13 cellular contexts compared by ENCODE assay signal in genomic region chr5:77777281-77777892, GRCh38. TPM values are rescaled to one million over a fixed set of nuclear protein-coding genes. Genes with fewer than 3 reads are reported as not detected.
DNase-seq lines count a peak whose midpoint lies in the region; ATAC-seq and TF ChIP-seq lines count a peak whose summit lies in the region.
"Had no signal": no experiment of that assay in that cellular context is flagged by ENCODE, and none has a peak within 500 bp of the region (broad histone marks: within the 10 kb centered on the region; RNA-seq: fewer than 3 reads in every experiment).

No MANE protein-coding gene starts in this region.

- H3K4me3 ChIP-seq in Caco-2 (ENCODE audit: low read depth, low read length), result no peak overlapping the region
- H3K4me3 ChIP-seq in naive thymus-derived CD4-positive, alpha-beta T cell (ENCODE audit: low read length), result no peak overlapping the region
- H3K4me3 ChIP-seq in foreskin fibroblast (ENCODE audit: low read depth in 1 of 2, low read length in 2 of 2), result no peak overlapping the region

- no peaks in the 10 kb centered on the region for H3K36me3 ChIP-seq in Caco-2 (ENCODE audit: control insufficient read depth, insufficient read depth, low read length)
- H3K36me3 ChIP-seq in naive thymus-derived CD4-positive, alpha-beta T cell (ENCODE audit: control insufficient read depth in 2 of 3, insufficient read depth in 3 of 3, low read length in 3 of 3), result no peaks in the 10 kb centered on the region
- H3K36me3 ChIP-seq: sigmoid colon had no signal

- CTCF ChIA-PET in Caco-2 (lab: Charles Lee), result interaction anchor here (0.6 kb wide), 1 partner anchor 57 kb away, joined by 3 read pairs; no protein-coding TSS in a partner anchor
- CTCF ChIA-PET in naive thymus-derived CD4-positive, alpha-beta T cell (lab: Charles Lee), result no interaction called here

- H3K9me3 ChIP-seq in Caco-2, result no peaks in the 10 kb centered on the region
- H3K9me3 ChIP-seq in naive thymus-derived CD4-positive, alpha-beta T cell (ENCODE audit: control insufficient read depth in 2 of 3, low read length in 3 of 3), result no peaks in the 10 kb centered on the region
- H3K9me3 ChIP-seq: sigmoid colon had no signal

- no peak overlapping the region for H3K27ac ChIP-seq in naive thymus-derived CD4-positive, alpha-beta T cell (ENCODE audit: low read depth, low read length)

- POLR2A ChIA-PET in Caco-2 (lab: Charles Lee), result no interaction called here
- POLR2A ChIA-PET in naive thymus-derived CD4-positive, alpha-beta T cell (lab: Charles Lee), result no interaction called here

- H3K4me1 Mint-ChIP-seq in Caco-2 (ENCODE audit: low read depth, unreplicated experiment), result peaks cover 25% of the 10 kb centered on the region
- H3K4me1 Mint-ChIP-seq in naive thymus-derived CD4-positive, alpha-beta T cell, result peaks cover 21 to 46% (median 35%) of the 10 kb centered on the region in 7 donors

- H3K9me3 Mint-ChIP-seq in Caco-2 (ENCODE audit: unreplicated experiment), result no peaks in the 10 kb centered on the region
- no peaks in the 10 kb centered on the region for H3K9me3 Mint-ChIP-seq in activated naive CD4-positive, alpha-beta T cell treated with anti-CD3 and anti-CD28 coated beads, Interleukin-2, amount 50 U/mL, for 72 hours
- peaks cover 0 to 4% (median 0%) of the 10 kb centered on the region in 11 donors for H3K9me3 Mint-ChIP-seq in naive thymus-derived CD4-positive, alpha-beta T cell
- H3K9me3 Mint-ChIP-seq: activated naive CD8-positive, alpha-beta T cell treated with anti-CD3 and anti-CD28 coated beads, Interleukin-2, amount 10 ng/mL, durations not matched to agents 7 days and 5 days; WTC11 had no signal

- H3K27me3 Mint-ChIP-seq in Caco-2 (ENCODE audit: insufficient read depth, unreplicated experiment), result no peaks in the 10 kb centered on the region
- H3K27me3 Mint-ChIP-seq in naive thymus-derived CD4-positive, alpha-beta T cell, result peaks cover 0 to 4% (median 0%) of the 10 kb centered on the region in 5 donors
- H3K27me3 Mint-ChIP-seq: activated naive CD8-positive, alpha-beta T cell treated with anti-CD3 and anti-CD28 coated beads, Interleukin-2, amount 10 ng/mL, durations not matched to agents 7 days and 5 days had no signal

- no TSS peak for BruUV-seq in Caco-2 (replicated peaks; lab: Mats Ljungman, UMichigan)

- DNase-seq in Caco-2, result peak in 1 of 2 experiments; percentile 11
- DNase-seq in HT1080 (ENCODE audit: low read depth), result peak; percentile 52
- no peak for DNase-seq in activated naive CD4-positive, alpha-beta T cell treated with anti-CD3 and anti-CD28 coated beads, Interleukin-2, amount 50 U/mL, for 72 hours (ENCODE audit: low spot score in 2 of 2)
- DNase-seq in naive thymus-derived CD4-positive, alpha-beta T cell, result no peak
- no peak for DNase-seq in amniotic stem cell (lab: John Stamatoyannopoulos, UW)
- DNase-seq in NCI-H524 treated with DMSO at 0.1 percent for 48 hours (lab: John Stamatoyannopoulos, UW), result no peak
- DNase-seq in foreskin fibroblast, result no peak
- DNase-seq: activated naive CD8-positive, alpha-beta T cell treated with anti-CD3 and anti-CD28 coated beads, Interleukin-2, amount 10 ng/mL, durations not matched to agents 7 days and 5 days; NCI-H2227 treated with DMSO at 0.1 percent for 48 hours; sigmoid colon had no signal

- peaks cover 26% of the 10 kb centered on the region for H3K4me1 ChIP-seq in Caco-2
- H3K4me1 ChIP-seq in naive thymus-derived CD4-positive, alpha-beta T cell (ENCODE audit: control insufficient read depth in 2 of 2, insufficient read depth in 2 of 2, low read length in 2 of 2), result peaks cover 13 to 19% of the 10 kb centered on the region in 2 donors

- no peaks in the 10 kb centered on the region for H3K27me3 ChIP-seq in Caco-2 (replicated peaks; ENCODE audit: control insufficient read depth, insufficient read depth, low read length)
- no peaks in the 10 kb centered on the region for H3K27me3 ChIP-seq in naive thymus-derived CD4-positive, alpha-beta T cell (ENCODE audit: control insufficient read depth in 2 of 2, insufficient read depth in 2 of 2, low read length in 2 of 2)
- H3K27me3 ChIP-seq: sigmoid colon had no signal

- peak overlapping the region; percentile 39 for H3K27ac Mint-ChIP-seq in Caco-2 (ENCODE audit: unreplicated experiment)
- peak overlapping the region; percentile 31 to 95 for H3K27ac Mint-ChIP-seq in activated naive CD4-positive, alpha-beta T cell treated with anti-CD3 and anti-CD28 coated beads, Interleukin-2, amount 50 U/mL, for 72 hours
- H3K27ac Mint-ChIP-seq in naive thymus-derived CD4-positive, alpha-beta T cell, result peak overlapping the region in 4 of 9 donors; percentile 1 to 81 (median 50)

- peak in 1 of 2 donors; percentile 29 for ATAC-seq in activated naive CD4-positive, alpha-beta T cell treated with anti-CD3 and anti-CD28 coated beads, Interleukin-2, amount 50 U/mL, for 72 hours
- no peak for ATAC-seq in naive thymus-derived CD4-positive, alpha-beta T cell
- no peak for ATAC-seq in GM19463 (IDR thresholded peaks at IDR 0.05; ENCODE audit: unreplicated experiment)
- ATAC-seq: Right ventricle myocardium inferior, WTC11 had no signal

- H3K4me3 Mint-ChIP-seq in Caco-2 (ENCODE audit: unreplicated experiment), result peak overlapping the region; percentile 93
- H3K4me3 Mint-ChIP-seq in naive thymus-derived CD4-positive, alpha-beta T cell, result peak overlapping the region; percentile 7 to 93 (median 60)

- no peak for TF ChIP-seq CTCF in Caco-2 (IDR thresholded peaks at IDR 0.05; ENCODE audit: insufficient read depth in 1 of 2, low read depth in 1 of 2, low read length in 1 of 2, severe bottlenecking in 1 of 2, unreplicated experiment in 1 of 2)
- TF ChIP-seq CTCF in foreskin fibroblast (IDR thresholded peaks at IDR 0.05; ENCODE audit: low read depth, low read length), result no peak

- peaks cover 40% of the 10 kb centered on the region for H3K36me3 Mint-ChIP-seq in Caco-2 (ENCODE audit: insufficient read depth, unreplicated experiment)
- peaks cover 15 to 21% of the 10 kb centered on the region in 2 donors for H3K36me3 Mint-ChIP-seq in activated naive CD4-positive, alpha-beta T cell treated with anti-CD3 and anti-CD28 coated beads, Interleukin-2, amount 50 U/mL, for 72 hours
- peaks cover 0 to 15% (median 5%) of the 10 kb centered on the region in 5 donors for H3K36me3 Mint-ChIP-seq in naive thymus-derived CD4-positive, alpha-beta T cell
- H3K36me3 Mint-ChIP-seq: WTC11 had no signal

- intact Hi-C loops in Caco-2 (cut with micrococcal nuclease; ENCODE audit: unreplicated experiment), result no loop called here
- intact Hi-C loops in naive thymus-derived CD4-positive, alpha-beta T cell (cut with micrococcal nuclease), result loop anchor here (5.0 to 10.0 kb wide), 8 partner anchors 75 to 1735 kb away; partner anchors contain the start of genes JMY (in 2 of the 2), AGGF1 (in 1 of the 2), ARSB (in 1 of the 2) and HOMER1 (in 1 of the 2)

RNA-seq across cellular contexts. Expression of gene TBCA, which starts 1.2 kb away (rescaled TPM):
- 320 and 330 TPM in 2 replicates for total RNA-seq in Caco-2 (2022)
- 203 and 207 TPM in 2 replicates for total RNA-seq in HT1080 (2014; rRNA removed; shearing (Covaris generic))
- polyA plus RNA-seq in HT1080 (2015; cell fraction: cytosol; rRNA removed), result 416 and 462 TPM in 2 replicates
- 124 TPM in 2 replicates for polyA plus RNA-seq in HT1080 (2015; cell fraction: nucleus; rRNA removed)
- 100 to 1,000 TPM; 141 to 174 TPM for total RNA-seq in activated naive CD4-positive, alpha-beta T cell treated with anti-CD3 and anti-CD28 coated beads, Interleukin-2, amount 50 U/mL, for 72 hours
- 100 to 1,000 TPM in 1 of 5 experiments, 10 to 100 TPM in 4; 71.3 to 137 (median 89.3) TPM for total RNA-seq in naive thymus-derived CD4-positive, alpha-beta T cell
- polyA plus RNA-seq in naive thymus-derived CD4-positive, alpha-beta T cell, result 100 to 1,000 TPM; 130 to 141 TPM
